In genomic region chr2:189466656-189467055, GRCh38 we compare ENCODE assay signal across 8 cellular contexts. TPM values are rescaled to one million over a fixed set of nuclear protein-coding genes. Genes with fewer than 3 reads are reported as not detected.
DNase-seq lines count a peak whose midpoint lies in the region; ATAC-seq and TF ChIP-seq lines count a peak whose summit lies in the region.

No MANE protein-coding gene starts in this region.

- intact Hi-C loops in Panc1 (cut with micrococcal nuclease; ENCODE audit: unreplicated experiment) = no loop called here
- intact Hi-C loops in activated CD4-positive, alpha-beta T cell treated with anti-CD3 and anti-CD28 coated beads, Interleukin-2, amount 10 ng/mL, durations not matched to agents 24 days and 14 days (cut with micrococcal nuclease) = no loop called here

- ATAC-seq in GM19351 (IDR thresholded peaks at IDR 0.05; ENCODE audit: unreplicated experiment) (peak; percentile 48), Panc1 (no peak)

- no peak overlapping the region for H3K4me2 ChIP-seq in fibroblast of lung (ENCODE audit: extremely low read depth, insufficient read depth, low read length)

- no peaks in the 10 kb centered on the region for H3K9me3 ChIP-seq in AG04450 (ENCODE audit: control insufficient read depth, insufficient read depth, low read length)
- no peaks in the 10 kb centered on the region for H3K9me3 ChIP-seq in Panc1 (ENCODE audit: control insufficient read depth, insufficient read depth, low read depth, low read length)
- no peaks in the 10 kb centered on the region for H3K9me3 ChIP-seq in fibroblast of lung (ENCODE audit: control insufficient read depth, insufficient read depth, low read depth, low read length)

- H3K4me3 Mint-ChIP-seq in activated T-cell treated with anti-CD3 and anti-CD28 coated beads, Interleukin-2, amount 50 U/mL, for 24 hours = no peak overlapping the region
- no peak overlapping the region for H3K4me3 Mint-ChIP-seq in activated CD4-positive, alpha-beta T cell treated with anti-CD3 and anti-CD28 coated beads, Interleukin-2, amount 10 ng/mL, durations not matched to agents 24 days and 14 days

- BruUV-seq in Panc1 (replicated peaks; lab: Mats Ljungman, UMichigan) = no TSS peak

- no peaks in the 10 kb centered on the region for H3K9me3 Mint-ChIP-seq in activated T-cell treated with anti-CD3 and anti-CD28 coated beads, Interleukin-2, amount 50 U/mL, for 24 hours
- no peaks in the 10 kb centered on the region for H3K9me3 Mint-ChIP-seq in activated CD4-positive, alpha-beta T cell treated with anti-CD3 and anti-CD28 coated beads, Interleukin-2, amount 10 ng/mL, durations not matched to agents 24 days and 14 days

- POLR2A ChIA-PET in AG04450 (lab: Yijun Ruan, JAX) = no interaction called here
- POLR2A ChIA-PET in Panc1 (lab: Charles Lee) = no interaction called here

- no peaks in the 10 kb centered on the region for H4K20me1 ChIP-seq in fibroblast of lung (ENCODE audit: control insufficient read depth, extremely low read depth, insufficient read depth, low read length)

- H3K27me3 Mint-ChIP-seq in activated T-cell treated with anti-CD3 and anti-CD28 coated beads, Interleukin-2, amount 50 U/mL, for 24 hours = no peaks in the 10 kb centered on the region
- no peaks in the 10 kb centered on the region for H3K27me3 Mint-ChIP-seq in activated CD4-positive, alpha-beta T cell treated with anti-CD3 and anti-CD28 coated beads, Interleukin-2, amount 10 ng/mL, durations not matched to agents 24 days and 14 days

- H3K27ac ChIP-seq in AG04450 (ENCODE audit: low read depth, low read length) (no peak overlapping the region), Panc1 (ENCODE audit: low read length) (no peak overlapping the region), fibroblast of lung (ENCODE audit: insufficient read depth, low read length) (no peak overlapping the region)

- H3K27me3 ChIP-seq in AG04450 (ENCODE audit: control insufficient read depth, insufficient read depth, low read length) (no peaks in the 10 kb centered on the region), Panc1 (ENCODE audit: control insufficient read depth, insufficient read depth, low read length) (no peaks in the 10 kb centered on the region), fibroblast of lung (ENCODE audit: control insufficient read depth, insufficient read depth, low read length) (no peaks in the 10 kb centered on the region)

- H3K4me3 ChIP-seq in AG04450 (ENCODE audit: low read depth, low read length) (no peak overlapping the region), Panc1 (ENCODE audit: low read depth in 2 of 2, low read length in 2 of 2) (no peak overlapping the region), fibroblast of lung (replicated peaks in 1 of 4; ENCODE audit: control extremely low read depth in 1 of 4, insufficient read depth in 1 of 4, low read depth in 3 of 4, low read length in 4 of 4) (no peak overlapping the region), retinal pigment epithelial cell (ENCODE audit: low read length) (no peak overlapping the region)

- H3K4me1 Mint-ChIP-seq in activated T-cell treated with anti-CD3 and anti-CD28 coated beads, Interleukin-2, amount 50 U/mL, for 24 hours (ENCODE audit: low read depth) = no peaks in the 10 kb centered on the region
- H3K4me1 Mint-ChIP-seq in activated CD4-positive, alpha-beta T cell treated with anti-CD3 and anti-CD28 coated beads, Interleukin-2, amount 10 ng/mL, durations not matched to agents 24 days and 14 days = no peaks in the 10 kb centered on the region

- no peaks in the 10 kb centered on the region for H3K4me1 ChIP-seq in Panc1 (ENCODE audit: control insufficient read depth, insufficient read depth, low read length)
- no peaks in the 10 kb centered on the region for H3K4me1 ChIP-seq in fibroblast of lung (ENCODE audit: control insufficient read depth, extremely low read depth, insufficient read depth, low read length)

- no peaks in the 10 kb centered on the region for H3K79me2 ChIP-seq in fibroblast of lung (ENCODE audit: control insufficient read depth, insufficient read depth, low read length)

- H3K36me3 Mint-ChIP-seq in activated T-cell treated with anti-CD3 and anti-CD28 coated beads, Interleukin-2, amount 50 U/mL, for 24 hours (ENCODE audit: low read depth) = peaks cover 98% of the 10 kb centered on the region
- peaks cover 78% of the 10 kb centered on the region for H3K36me3 Mint-ChIP-seq in activated CD4-positive, alpha-beta T cell treated with anti-CD3 and anti-CD28 coated beads, Interleukin-2, amount 10 ng/mL, durations not matched to agents 24 days and 14 days (ENCODE audit: low read depth)

- peak; percentile 78 for TF ChIP-seq CTCF in AG04450 (IDR thresholded peaks at IDR 0.05; ENCODE audit: low read depth, low read length)
- TF ChIP-seq CTCF in Panc1 (IDR thresholded peaks at IDR 0.05) = peak; percentile 53; the same call in 1 of the 2 replicates
- peak; percentile 68 to 78 for TF ChIP-seq CTCF in fibroblast of lung (conservative IDR thresholded peaks at IDR 0.05 in 1 of 2, IDR thresholded peaks at IDR 0.05 in 1 of 2; ENCODE audit: low read depth in 1 of 2, low read length in 2 of 2)
- TF ChIP-seq CTCF in retinal pigment epithelial cell (conservative IDR thresholded peaks at IDR 0.05; ENCODE audit: low read depth, low read length) = peak; percentile 79

- no peak overlapping the region for H3K27ac Mint-ChIP-seq in activated T-cell treated with anti-CD3 and anti-CD28 coated beads, Interleukin-2, amount 50 U/mL, for 24 hours
- H3K27ac Mint-ChIP-seq in activated CD4-positive, alpha-beta T cell treated with anti-CD3 and anti-CD28 coated beads, Interleukin-2, amount 10 ng/mL, durations not matched to agents 24 days and 14 days = no peak overlapping the region

- H3K9ac ChIP-seq in fibroblast of lung (ENCODE audit: insufficient read depth, low read length) = no peak overlapping the region

- DNase-seq in AG04450 (ENCODE audit: low read depth, low spot score) (peak; percentile 1), Panc1 (ENCODE audit: low read depth, low spot score) (no peak), fibroblast of lung (ENCODE audit: low read depth in 2 of 2) (peak; percentile 7 to 58), retinal pigment epithelial cell (ENCODE audit: low read depth) (peak; percentile 10), NCI-H2081 (lab: John Stamatoyannopoulos, UW) (no peak)
- no peak for DNase-seq in activated T-cell treated with anti-CD3 and anti-CD28 coated beads, Interleukin-2, amount 50 U/mL, for 24 hours
- DNase-seq in activated CD4-positive, alpha-beta T cell treated with anti-CD3 and anti-CD28 coated beads, Interleukin-2, amount 10 ng/mL, durations not matched to agents 24 days and 14 days = no peak

- H2AFZ ChIP-seq in fibroblast of lung (ENCODE audit: low read length) = no peak overlapping the region

- CTCF ChIA-PET in AG04450 (lab: Charles Lee) (interaction anchor here (0.6 to 3.8 kb wide), 6 partner anchors 8 to 228 kb away, joined by 3 to 18 read pairs (median 4); partner anchors contain the start of genes ASNSD1 and SLC40A1), Panc1 (lab: Charles Lee) (no interaction called here)

- in situ Hi-C loops in Panc1 (cut with HindIII; ENCODE audit: low pct_unique_long_range_greater_than_20kb, low sequenced_read_pairs) = no loop called here

- H3K36me3 ChIP-seq in Panc1 (ENCODE audit: control insufficient read depth, insufficient read depth, low read length) (peaks cover 91% of the 10 kb centered on the region), fibroblast of lung (ENCODE audit: control insufficient read depth, insufficient read depth, low read length) (peaks cover 6% of the 10 kb centered on the region)

RNA-seq across cellular contexts. Expression of gene WDR75, which starts 25.4 kb away (rescaled TPM):
- 28.2 and 48.0 TPM in 2 replicates for polyA plus RNA-seq in AG04450 (2011; rRNA removed)
- 55.9 and 65.6 TPM in 2 replicates for polyA minus RNA-seq in AG04450 (2011; rRNA and poly(A)+ RNA removed)
- 58.3 TPM for total RNA-seq in Panc1 (2021; ENCODE audit: unreplicated experiment)
- 27.0 TPM for polyA plus RNA-seq in Panc1 (2012; ENCODE audit: insufficient read length)
- total RNA-seq in fibroblast of lung = 46.0 and 54.0 TPM in 2 replicates
- polyA plus RNA-seq in fibroblast of lung = 33.9 and 36.4 TPM in 2 replicates
- polyA plus RNA-seq in fibroblast of lung (2012) = 22.9 and 30.8 TPM in 2 replicates
- 29.1 and 35.0 TPM in 2 replicates for polyA minus RNA-seq in fibroblast of lung (ENCODE audit: low replicate concordance)
- 117 and 121 TPM in 2 replicates for total RNA-seq in activated CD4-positive, alpha-beta T cell treated with anti-CD3 and anti-CD28 coated beads, Interleukin-2, amount 10 ng/mL, durations not matched to agents 24 days and 14 days

Comparison
In these comparisons a context has a peak if more than half of its experiments do, and no peak if none do; other contexts are left out.
1. DNase-seq: peak in AG04450 (single experiment), fibroblast of lung (2 of 2) and retinal pigment epithelial cell (single experiment); none in Panc1 (single experiment), activated T-cell treated with anti-CD3 and anti-CD28 coated beads, Interleukin-2, amount 50 U/mL, for 24 hours (single experiment), NCI-H2081 (0 of 2) and activated CD4-positive, alpha-beta T cell treated with anti-CD3 and anti-CD28 coated beads, Interleukin-2, amount 10 ng/mL, durations not matched to agents 24 days and 14 days (single experiment).
2. Peak in every context shown above with its lines, with median percentiles within 50 percentile points of each other: CTCF ChIP-seq.